In the genomic region with DNA sequence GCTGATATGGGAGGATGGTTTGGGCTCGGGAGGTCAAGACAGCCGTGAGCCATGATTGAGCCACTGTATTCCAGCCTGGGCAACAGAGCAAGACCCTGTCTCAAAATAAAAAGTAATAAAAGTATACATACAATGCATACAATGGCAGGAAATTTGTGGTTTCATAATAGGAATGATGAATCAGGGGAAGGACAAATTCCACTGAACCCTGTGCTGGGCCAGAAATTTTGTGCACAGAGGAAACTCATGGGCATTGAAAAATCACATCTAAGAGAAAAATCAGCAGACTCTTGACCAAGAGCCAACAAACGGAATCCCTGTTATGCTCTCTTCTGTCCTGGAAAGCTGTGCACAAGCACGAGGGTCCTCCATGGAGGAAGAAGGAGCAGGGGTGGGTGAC, we compare ENCODE assay signal across 24 cellular contexts.
"Had no signal": no experiment of that assay in that cellular context is flagged by ENCODE, and none has a peak within 500 bp of the region (broad histone marks: within the 10 kb centered on the region; RNA-seq: fewer than 3 reads in every experiment).

No MANE protein-coding gene starts in this region.

- ATAC-seq: heart left ventricle; left lobe of liver; mucosa of descending colon; natural killer cell treated with Interleukin-12 subunit alpha and Interleukin-12 subunit beta and Interleukin-15 and Interleukin-18, amount 100 ng/mL, for 72 hours; right cardiac atrium; stimulated activated effector memory CD8-positive, alpha-beta T cell treated with anti-CD3 and anti-CD28 coated beads, Interleukin-12 subunit alpha, Interleukin-12 subunit beta, amount 100 ng/mL, for 72 hours had no signal

- H2AFZ ChIP-seq: hepatocyte, neural progenitor cell had no signal

- H3K4me1 ChIP-seq: esophagus muscularis mucosa, heart left ventricle, neural progenitor cell, prostate gland, stomach, thyroid gland had no signal

- H3K4me3 ChIP-seq: esophagus muscularis mucosa, heart left ventricle, hepatocyte, lung, mucosa of descending colon, neural progenitor cell, prostate gland, sigmoid colon, stomach, thyroid gland had no signal

- FAIRE-seq: frontal cortex, kidney had no signal

- H3K27me3 ChIP-seq: esophagus muscularis mucosa, heart left ventricle, hepatocyte, neural progenitor cell, sigmoid colon, stomach, thyroid gland had no signal

- H3K79me2 ChIP-seq: hepatocyte had no signal

- H3K27ac ChIP-seq: esophagus muscularis mucosa, heart left ventricle, hepatocyte, neural progenitor cell, prostate gland, sigmoid colon, stomach, thyroid gland had no signal

- H3K9ac ChIP-seq: neural progenitor cell had no signal

- H3K9me3 ChIP-seq: esophagus muscularis mucosa, heart left ventricle, mucosa of descending colon, prostate gland, sigmoid colon, stomach, thyroid gland had no signal

- H3K4me2 ChIP-seq: hepatocyte, neural progenitor cell had no signal

- DNase-seq: cortex of kidney; effector CD8-positive, alpha-beta T cell; endodermal cell; heart left ventricle; kidney; mesenchymal stem cell; mucosa of descending colon; naive B cell; sigmoid colon; stimulated activated CD4-positive, alpha-beta T cell treated with anti-CD3 and anti-CD28 coated beads, Interleukin-2, amount 100 ng/mL, for 24 hours; stimulated activated CD4-positive, alpha-beta T cell treated with anti-CD3 and anti-CD28 coated beads, Interleukin-4, amount 100 ng/mL, for 24 hours; stimulated activated naive CD4-positive, alpha-beta T cell treated with Interleukin-2 at 50 U/mL for 16 hours; stomach; thyroid gland had no signal

- H3K36me3 ChIP-seq: neural progenitor cell, prostate gland, thyroid gland had no signal
